14 cellular contexts compared by ENCODE assay signal in genomic region chr22:20247608-20248171, GRCh38.
"Had no signal": no experiment of that assay in that cellular context is flagged by ENCODE, and none has a peak within 500 bp of the region (broad histone marks: within the 10 kb centered on the region; RNA-seq: fewer than 3 reads in every experiment).

No MANE protein-coding gene starts in this region.

- H3K4me3 ChIP-seq: esophagus squamous epithelium, lower lobe of right lung, transverse colon, uterus had no signal

- H3K36me3 ChIP-seq: esophagus squamous epithelium, lower lobe of right lung, transverse colon, uterus had no signal

- ATAC-seq: activated T-cell treated with anti-CD3 and anti-CD28 coated beads, Interleukin-2, amount 50 U/mL, for 4 hours; effector memory CD8-positive, alpha-beta T cell; lower lobe of right lung had no signal

- DNase-seq: activated CD4-positive, alpha-beta T cell treated with anti-CD3 and anti-CD28 coated beads, Interleukin-2, amount 10 ng/mL, durations not matched to agents 7 days and 5 days; activated CD8-positive, alpha-beta memory T cell treated with anti-CD3 and anti-CD28 coated beads, Interleukin-2, amount 50 U/mL, for 4 hours; activated naive CD4-positive, alpha-beta T cell treated with anti-CD3 and anti-CD28 coated beads for 36 hours; activated T-cell treated with anti-CD3 and anti-CD28 coated beads, Interleukin-2, amount 50 U/mL, for 4 hours; dermis blood vessel endothelial cell; effector memory CD8-positive, alpha-beta T cell; esophagus squamous epithelium; lower lobe of right lung; occipital lobe; retina; transverse colon had no signal

- H3K27ac Mint-ChIP-seq: activated CD4-positive, alpha-beta T cell treated with anti-CD3 and anti-CD28 coated beads, Interleukin-2, amount 10 ng/mL, durations not matched to agents 7 days and 5 days; activated naive CD4-positive, alpha-beta T cell treated with anti-CD3 and anti-CD28 coated beads for 36 hours; effector memory CD8-positive, alpha-beta T cell; stimulated activated naive CD8-positive, alpha-beta T cell treated with anti-CD3 and anti-CD28 coated beads, Interleukin-15, Interleukin-2, amounts not matched to agents 100 ng/mL and 50 ng/mL, for 24 hours had no signal

- H3K27ac ChIP-seq: esophagus squamous epithelium, lower lobe of right lung, transverse colon, uterus had no signal

- H3K27me3 Mint-ChIP-seq: activated CD4-positive, alpha-beta T cell treated with anti-CD3 and anti-CD28 coated beads, Interleukin-2, amount 10 ng/mL, durations not matched to agents 7 days and 5 days; effector memory CD8-positive, alpha-beta T cell; stimulated activated naive CD8-positive, alpha-beta T cell treated with anti-CD3 and anti-CD28 coated beads, Interleukin-15, Interleukin-2, amounts not matched to agents 100 ng/mL and 50 ng/mL, for 24 hours had no signal

- H3K9me3 Mint-ChIP-seq: activated CD4-positive, alpha-beta T cell treated with anti-CD3 and anti-CD28 coated beads, Interleukin-2, amount 10 ng/mL, durations not matched to agents 7 days and 5 days; activated naive CD4-positive, alpha-beta T cell treated with anti-CD3 and anti-CD28 coated beads for 36 hours; activated T-cell treated with anti-CD3 and anti-CD28 coated beads, Interleukin-2, amount 50 U/mL, for 4 hours; effector memory CD8-positive, alpha-beta T cell; stimulated activated naive CD8-positive, alpha-beta T cell treated with anti-CD3 and anti-CD28 coated beads, Interleukin-15, Interleukin-2, amounts not matched to agents 100 ng/mL and 50 ng/mL, for 24 hours had no signal

- H3K27me3 ChIP-seq: esophagus squamous epithelium, transverse colon, uterus had no signal

- H3K4me3 Mint-ChIP-seq: activated CD4-positive, alpha-beta T cell treated with anti-CD3 and anti-CD28 coated beads, Interleukin-2, amount 10 ng/mL, durations not matched to agents 7 days and 5 days; activated naive CD4-positive, alpha-beta T cell treated with anti-CD3 and anti-CD28 coated beads for 36 hours; activated T-cell treated with anti-CD3 and anti-CD28 coated beads, Interleukin-2, amount 50 U/mL, for 4 hours; effector memory CD8-positive, alpha-beta T cell; nephron; stimulated activated naive CD8-positive, alpha-beta T cell treated with anti-CD3 and anti-CD28 coated beads, Interleukin-15, Interleukin-2, amounts not matched to agents 100 ng/mL and 50 ng/mL, for 24 hours had no signal

- H3K9me3 ChIP-seq: esophagus squamous epithelium, lower lobe of right lung, transverse colon, uterus had no signal
